In genomic region chr7:30412810-30413504, GRCh38 we compare ENCODE assay signal across 9 cellular contexts.
DNase-seq lines count a peak whose midpoint lies in the region; ATAC-seq and TF ChIP-seq lines count a peak whose summit lies in the region.
"Had no signal": no experiment of that assay in that cellular context is flagged by ENCODE, and none has a peak within 500 bp of the region (broad histone marks: within the 10 kb centered on the region; RNA-seq: fewer than 3 reads in every experiment).

No MANE protein-coding gene starts in this region.

- no peaks in the 10 kb centered on the region for H3K4me1 Mint-ChIP-seq in activated naive CD4-positive, alpha-beta T cell treated with anti-CD3 and anti-CD28 coated beads, Interleukin-2, amount 10 ng/mL, durations not matched to agents 7 days and 5 days

- H3K27me3 ChIP-seq in esophagus muscularis mucosa, result no peaks in the 10 kb centered on the region
- H3K27me3 ChIP-seq: neutrophil had no signal

- H3K9me3 Mint-ChIP-seq in activated naive CD4-positive, alpha-beta T cell treated with anti-CD3 and anti-CD28 coated beads, Interleukin-2, amount 10 ng/mL, durations not matched to agents 7 days and 5 days, result peaks cover 9% of the 10 kb centered on the region

- no peaks in the 10 kb centered on the region for H3K36me3 ChIP-seq in esophagus muscularis mucosa
- H3K36me3 ChIP-seq: neutrophil had no signal

- no peak for ATAC-seq in HG03097 (IDR thresholded peaks at IDR 0.05; ENCODE audit: low FRiP score, unreplicated experiment)

- H3K9me3 ChIP-seq in esophagus muscularis mucosa, result no peaks in the 10 kb centered on the region
- H3K9me3 ChIP-seq: neutrophil had no signal

- peaks cover 3% of the 10 kb centered on the region for H3K27me3 Mint-ChIP-seq in activated naive CD4-positive, alpha-beta T cell treated with anti-CD3 and anti-CD28 coated beads, Interleukin-2, amount 10 ng/mL, durations not matched to agents 7 days and 5 days

- no peak overlapping the region for H3K4me3 Mint-ChIP-seq in activated naive CD4-positive, alpha-beta T cell treated with anti-CD3 and anti-CD28 coated beads, Interleukin-2, amount 10 ng/mL, durations not matched to agents 7 days and 5 days

- peaks cover 0 to 19% (median 8%) of the 10 kb centered on the region in 4 donors for H3K4me1 ChIP-seq in esophagus muscularis mucosa

- TF ChIP-seq POLR2A in esophagus muscularis mucosa (IDR thresholded peaks at IDR 0.05; ENCODE audit: low read depth), result no peak

- TF ChIP-seq CTCF in esophagus muscularis mucosa (IDR thresholded peaks at IDR 0.05), result peak; percentile 63 to 83 (median 66)

- no peaks in the 10 kb centered on the region for H3K36me3 Mint-ChIP-seq in activated naive CD4-positive, alpha-beta T cell treated with anti-CD3 and anti-CD28 coated beads, Interleukin-2, amount 10 ng/mL, durations not matched to agents 7 days and 5 days

- no peak for TF ChIP-seq EP300 in esophagus muscularis mucosa (IDR thresholded peaks at IDR 0.05)

- CTCF ChIA-PET in activated naive CD4-positive, alpha-beta T cell treated with anti-CD3 and anti-CD28 coated beads, Interleukin-2, amount 10 ng/mL, durations not matched to agents 7 days and 5 days (lab: Charles Lee), result interaction anchor here (1.0 to 1.6 kb wide), 3 partner anchors 136 to 139 kb away, joined by 3 to 7 read pairs (median 4); no protein-coding TSS in a partner anchor

- peak; percentile 44 for DNase-seq in DMS 273 treated with DMSO at 0.1 percent for 48 hours (lab: John Stamatoyannopoulos, UW)
- DNase-seq in HuH-7 (ENCODE audit: low spot score), result peak; percentile 35
- peak; percentile 63 for DNase-seq in SHP77 treated with DMSO at 0.1 percent for 48 hours (lab: John Stamatoyannopoulos, UW)
- peak; percentile 91 for DNase-seq in esophagus muscularis mucosa (ENCODE audit: extremely low spot score)
- DNase-seq in mucosa of gallbladder (ENCODE audit: low spot score), result peak; percentile 52
- no peak for DNase-seq in NCI-H187 treated with DMSO at 0.1 percent for 48 hours (lab: John Stamatoyannopoulos, UW)
- DNase-seq in activated naive CD4-positive, alpha-beta T cell treated with anti-CD3 and anti-CD28 coated beads, Interleukin-2, amount 10 ng/mL, durations not matched to agents 7 days and 5 days, result no peak

- no peak overlapping the region for H3K27ac ChIP-seq in esophagus muscularis mucosa (replicated peaks in 1 of 4)

- H3K27ac Mint-ChIP-seq in activated naive CD4-positive, alpha-beta T cell treated with anti-CD3 and anti-CD28 coated beads, Interleukin-2, amount 10 ng/mL, durations not matched to agents 7 days and 5 days, result no peak overlapping the region

- intact Hi-C loops in esophagus muscularis mucosa (cut with DNase I), result loop anchor here (2.0 to 5.0 kb wide), 2 partner anchors 136 to 246 kb away; no protein-coding TSS in a partner anchor

- no peak overlapping the region for H3K4me3 ChIP-seq in esophagus muscularis mucosa

- 56% methylated on average over 5 of the region's 5 CpGs for WGBS in esophagus muscularis mucosa

Comparison
In these comparisons a context has a peak if more than half of its experiments do, and no peak if none do; other contexts are left out.
1. DNase-seq: peak in DMS 273 treated with DMSO at 0.1 percent for 48 hours (single experiment), HuH-7 (single experiment), SHP77 treated with DMSO at 0.1 percent for 48 hours (single experiment), esophagus muscularis mucosa (single experiment) and mucosa of gallbladder (single experiment); none in NCI-H187 treated with DMSO at 0.1 percent for 48 hours (single experiment) and activated naive CD4-positive, alpha-beta T cell treated with anti-CD3 and anti-CD28 coated beads, Interleukin-2, amount 10 ng/mL, durations not matched to agents 7 days and 5 days (single experiment).